1 cellular context compared by ENCODE assay signal in genomic region chr21:34668803-34669148, GRCh38.
TF ChIP-seq lines count a peak whose summit lies in the region.

TSS of gene CLIC6 (plus strand) at chr21:34668994. CDS start at chr21:34669389, 395 bp downstream.

TF ChIP-seq in IMR-90, 13 proteins besides CTCF, POLR2A, EP300 and RAD21 (continued from another document):
- TF ChIP-seq RCOR1 (IDR thresholded peaks at IDR 0.05; ENCODE audit: insufficient replicate concordance, low read length) = no peak
- TF ChIP-seq MAFK (IDR thresholded peaks at IDR 0.05; ENCODE audit: low read depth, low read length) = no peak
- TF ChIP-seq CHD1 (IDR thresholded peaks at IDR 0.05; ENCODE audit: low read depth, low read length) = no peak
- no peak for TF ChIP-seq USF2 (IDR thresholded peaks at IDR 0.05; ENCODE audit: low read depth, low read length)
- no peak for TF ChIP-seq RFX5 (IDR thresholded peaks at IDR 0.05; ENCODE audit: low read depth, low read length)
- no peak for TF ChIP-seq CEBPB (IDR thresholded peaks at IDR 0.05; ENCODE audit: low read depth, low read length)
